ENCODE assay signal across 3 cellular contexts in the genomic region with DNA sequence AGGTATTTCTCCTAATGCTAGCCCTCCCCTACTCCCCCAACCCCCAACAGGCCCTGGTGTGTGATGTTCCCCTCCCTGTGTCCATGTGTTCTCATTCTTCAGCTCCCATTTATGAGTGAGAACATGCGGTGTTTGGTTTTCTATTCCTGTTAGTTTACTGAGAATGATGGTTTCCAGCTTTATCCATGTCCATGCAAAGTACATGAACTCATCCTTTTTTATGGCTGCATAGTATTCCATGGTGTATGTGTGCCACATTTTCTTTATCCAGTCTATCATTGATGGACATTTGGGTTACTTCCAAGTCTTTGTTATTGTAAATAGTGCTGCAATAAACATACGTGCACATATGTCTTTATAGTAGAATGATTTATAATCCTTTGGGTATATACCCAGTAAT.
DNase-seq lines count a peak whose midpoint lies in the region; ATAC-seq, FAIRE-seq and TF ChIP-seq lines count a peak whose summit lies in the region.
"Not testable (repeated sequence)": the region's sequence is repeated elsewhere in the genome, so short reads cannot be mapped to it uniquely, and the experiment has no call there.

No MANE protein-coding gene starts in this region.

- H3K79me2 ChIP-seq in K562 (ENCODE audit: control insufficient read depth, insufficient read depth, low read length) = not testable (repeated sequence)

- not testable (repeated sequence) for H3K9me3 Mint-ChIP-seq in progenitor cell of endocrine pancreas (ENCODE audit: low read depth)

- H3K36me3 Mint-ChIP-seq in progenitor cell of endocrine pancreas (ENCODE audit: insufficient read depth) = peaks cover 11% of the 10 kb centered on the region

- not testable (repeated sequence) for H3K4me1 ChIP-seq in HEK293 (ENCODE audit: control insufficient read depth, insufficient read depth, low read length); K562 (replicated peaks in 1 of 2; ENCODE audit: control insufficient read depth in 2 of 2, insufficient read depth in 2 of 2, low read length in 2 of 2)

- ATAC-seq in K562 = not testable (repeated sequence)

- not testable (repeated sequence) for TF ChIP-seq POLR2A in K562 (conservative IDR thresholded peaks at IDR 0.05)

- not testable (repeated sequence) for H3K4me2 ChIP-seq in K562 (ENCODE audit: insufficient read depth, low read length)

- H3K27me3 ChIP-seq in K562 (ENCODE audit: control insufficient read depth in 2 of 2, insufficient read depth in 2 of 2, low read length in 2 of 2) = not testable (repeated sequence)

- not testable (repeated sequence) for TF ChIP-seq CTCF in HEK293 (tag by site-specific recombination; IDR thresholded peaks at IDR 0.05); K562 (IDR thresholded peaks at IDR 0.05 in 2 of 3, conservative IDR thresholded peaks at IDR 0.05 in 1 of 3; ENCODE audit: insufficient read depth in 2 of 3, low read depth in 1 of 3, low read length in 3 of 3); progenitor cell of endocrine pancreas (IDR thresholded peaks at IDR 0.05; ENCODE audit: unreplicated experiment)

- not testable (repeated sequence) for H3K9me3 ChIP-seq in HEK293 (ENCODE audit: control insufficient read depth, insufficient read depth, low read depth, low read length); K562 (replicated peaks; ENCODE audit: control insufficient read depth, insufficient read depth, low read depth, low read length)

- CTCF ChIA-PET in HEK293 (lab: Yijun Ruan, JAX); K562 (lab: Yijun Ruan, JAX; ENCODE audit: low intra/inter-chr PET ratio): not testable (repeated sequence)

- in situ Hi-C loops in K562 (cut with MboI) = not testable (repeated sequence)

- not testable (repeated sequence) for H3K9me1 ChIP-seq in K562 (ENCODE audit: control insufficient read depth, insufficient read depth, low read length)

- H3K4me1 Mint-ChIP-seq in progenitor cell of endocrine pancreas (ENCODE audit: low read depth) = not testable (repeated sequence)

- H4K20me1 ChIP-seq in K562 (replicated peaks; ENCODE audit: control insufficient read depth, insufficient read depth, low read length) = not testable (repeated sequence)

- intact Hi-C loops in K562 (cut with micrococcal nuclease) = not testable (repeated sequence)

- not testable (repeated sequence) for H3K4me3 ChIP-seq in HEK293 (ENCODE audit: low read depth, low read length); K562

- not testable (repeated sequence) for H3K27me3 Mint-ChIP-seq in progenitor cell of endocrine pancreas

- H3K36me3 ChIP-seq in HEK293 (ENCODE audit: control insufficient read depth in 2 of 2, insufficient read depth in 1 of 2, low read length in 2 of 2); K562 (ENCODE audit: control insufficient read depth, insufficient read depth, low read length): not testable (repeated sequence)

- BruUV-seq in K562 (replicated peaks; lab: Mats Ljungman, UMichigan) = not testable (repeated sequence)

- not testable (repeated sequence) for H3K27ac ChIP-seq in HEK293 (ENCODE audit: extremely low read depth, low read depth, low read length); K562 (ENCODE audit: extremely low read depth, low read depth, low read length)

- not testable (repeated sequence) for H2AFZ ChIP-seq in K562 (ENCODE audit: low read depth, low read length)

- TF ChIP-seq EP300 in K562 (IDR thresholded peaks at IDR 0.05; ENCODE audit: low read length) = not testable (repeated sequence)

- not testable (repeated sequence) for H3K4me3 Mint-ChIP-seq in progenitor cell of endocrine pancreas (ENCODE audit: low read depth)

- not testable (repeated sequence) for TF ChIP-seq RAD21 in K562 (CRISPR knock-in tag; conservative IDR thresholded peaks at IDR 0.05 in 1 of 2, IDR thresholded peaks at IDR 0.05 in 1 of 2)

- not testable (repeated sequence) for DNase-seq in K562 (ENCODE audit: extremely low read depth in 1 of 4, low spot score in 3 of 4); progenitor cell of endocrine pancreas (ENCODE audit: low spot score, unreplicated experiment)

- POLR2A ChIA-PET in HEK293 (lab: Yijun Ruan, JAX); K562 (lab: Yijun Ruan, JAX): not testable (repeated sequence)

- not testable (repeated sequence) for H3K9ac ChIP-seq in K562 (ENCODE audit: insufficient read depth in 1 of 2, low read depth in 2 of 2, low read length in 2 of 2)

- H3K27ac Mint-ChIP-seq in progenitor cell of endocrine pancreas = peak overlapping the region; percentile 74

- FAIRE-seq in K562 (lab: Jason Lieb, UNC) = not testable (repeated sequence)

- 79% methylated on average over 2 of the region's 2 CpGs for WGBS in K562 (ENCODE audit: insufficient coverage, low coverage, missing lambda C conversion rate)

TF ChIP-seq in HEK293, 187 proteins besides CTCF, POLR2A, EP300 and RAD21:
- TF ChIP-seq, protein P1, sequence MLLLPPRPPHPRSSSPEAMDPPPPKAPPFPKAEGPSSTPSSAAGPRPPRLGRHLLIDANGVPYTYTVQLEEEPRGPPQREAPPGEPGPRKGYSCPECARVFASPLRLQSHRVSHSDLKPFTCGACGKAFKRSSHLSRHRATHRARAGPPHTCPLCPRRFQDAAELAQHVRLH (tag by site-specific recombination; IDR thresholded peaks at IDR 0.05) = 0 out of 2 replicates have a peak, but pooled peaks have one; percentile 42
- TF ChIP-seq ZNF146 (tag by site-specific recombination; IDR thresholded peaks at IDR 0.05) = peak; percentile 91

TF ChIP-seq in K562, 482 proteins besides CTCF, POLR2A, EP300 and RAD21:
- peak; percentile 84 for TF ChIP-seq ZNF146 (CRISPR knock-in tag; IDR thresholded peaks at IDR 0.05; ENCODE audit: unreplicated experiment)
- peak; percentile 7 for TF ChIP-seq RBM25 (IDR thresholded peaks at IDR 0.05; ENCODE audit: low read depth, low read length, severe bottlenecking)
